In genomic region chr14:33791971-33792370, GRCh38 we compare ENCODE assay signal across 10 cellular contexts.
DNase-seq lines count a peak whose midpoint lies in the region; ATAC-seq and TF ChIP-seq lines count a peak whose summit lies in the region.
"Had no signal": no experiment of that assay in that cellular context is flagged by ENCODE, and none has a peak within 500 bp of the region (broad histone marks: within the 10 kb centered on the region; RNA-seq: fewer than 3 reads in every experiment).

No MANE protein-coding gene starts in this region.

- peak; percentile 84 for ATAC-seq in GM18505 (IDR thresholded peaks at IDR 0.05; ENCODE audit: unreplicated experiment)
- peak; percentile 83 for ATAC-seq in GM19463 (IDR thresholded peaks at IDR 0.05; ENCODE audit: unreplicated experiment)
- peak; percentile 59 for ATAC-seq in HG02981 (IDR thresholded peaks at IDR 0.05; ENCODE audit: unreplicated experiment)
- no peak for ATAC-seq in GM23338
- no peak for ATAC-seq in activated CD8-positive, alpha-beta T cell treated with anti-CD3 and anti-CD28 coated beads, Interleukin-2, amount 10 ng/mL, durations not matched to agents 7 days and 5 days

- H3K9me3 Mint-ChIP-seq in brain = peaks cover 0 to 11% (median 0%) of the 10 kb centered on the region in 5 experiments
- no peaks in the 10 kb centered on the region for H3K9me3 Mint-ChIP-seq in GM23338
- no peaks in the 10 kb centered on the region for H3K9me3 Mint-ChIP-seq in activated CD8-positive, alpha-beta T cell treated with anti-CD3 and anti-CD28 coated beads, Interleukin-2, amount 10 ng/mL, durations not matched to agents 7 days and 5 days (ENCODE audit: insufficient read depth)

- peaks cover 13% of the 10 kb centered on the region for H3K36me3 Mint-ChIP-seq in brain
- H3K36me3 Mint-ChIP-seq in GM23338 (ENCODE audit: low read depth) = no peaks in the 10 kb centered on the region
- no peaks in the 10 kb centered on the region for H3K36me3 Mint-ChIP-seq in activated CD8-positive, alpha-beta T cell treated with anti-CD3 and anti-CD28 coated beads, Interleukin-2, amount 10 ng/mL, durations not matched to agents 7 days and 5 days (ENCODE audit: low read depth)

- H3K27ac ChIP-seq in GM23338 (ENCODE audit: low read depth) = no peak overlapping the region
- H3K27ac ChIP-seq: C4-2B, esophagus squamous epithelium had no signal

- peaks cover 10% of the 10 kb centered on the region for H3K4me1 ChIP-seq in GM23338 (ENCODE audit: insufficient read depth)

- H3F3A ChIP-seq in GM23338 (replicated peaks; ENCODE audit: low read depth) = no peaks in the 10 kb centered on the region

- TF ChIP-seq CTCF in brain (conservative IDR thresholded peaks at IDR 0.05) (no peak), GM23338 (conservative IDR thresholded peaks at IDR 0.05; ENCODE audit: low read depth in 2 of 2) (no peak)

- H2AFZ ChIP-seq in GM23338 = no peak overlapping the region

- no peaks in the 10 kb centered on the region for H3K79me2 ChIP-seq in GM23338 (replicated peaks; ENCODE audit: insufficient read depth)

- H3K36me3 ChIP-seq in GM23338 (ENCODE audit: insufficient read depth) = no peaks in the 10 kb centered on the region
- H3K36me3 ChIP-seq: esophagus squamous epithelium had no signal

- no peak overlapping the region for H3K4me3 ChIP-seq in GM23338

- TF ChIP-seq POLR2A in GM18505 (IDR thresholded peaks at IDR 0.05; ENCODE audit: borderline replicate concordance, extremely low read depth, insufficient read depth, insufficient read length) = no peak

- H4K20me1 ChIP-seq in GM23338 (replicated peaks; ENCODE audit: insufficient read depth) = no peaks in the 10 kb centered on the region

- peaks cover 51% of the 10 kb centered on the region for H3K4me1 Mint-ChIP-seq in brain
- H3K4me1 Mint-ChIP-seq in GM23338 = peaks cover 26% of the 10 kb centered on the region
- peaks cover 17% of the 10 kb centered on the region for H3K4me1 Mint-ChIP-seq in activated CD8-positive, alpha-beta T cell treated with anti-CD3 and anti-CD28 coated beads, Interleukin-2, amount 10 ng/mL, durations not matched to agents 7 days and 5 days (ENCODE audit: low read depth)

- no peak overlapping the region for H3K4me2 ChIP-seq in GM23338

- DNase-seq in GM23338 (ENCODE audit: low spot score) (no peak), DMS79 (lab: John Stamatoyannopoulos, UW) (no peak)
- DNase-seq in stimulated activated CD4-positive, alpha-beta T cell treated with anti-CD3 and anti-CD28 coated beads, Interleukin-4, amount 100 ng/mL, for 1 hour = no peak
- no peak for DNase-seq in activated CD8-positive, alpha-beta T cell treated with anti-CD3 and anti-CD28 coated beads, Interleukin-2, amount 10 ng/mL, durations not matched to agents 7 days and 5 days
- DNase-seq: esophagus squamous epithelium had no signal

- POLR2A ChIA-PET in activated CD8-positive, alpha-beta T cell treated with anti-CD3 and anti-CD28 coated beads, Interleukin-2, amount 10 ng/mL, durations not matched to agents 7 days and 5 days (lab: Charles Lee) = interaction anchor here (0.6 kb wide), 1 partner anchor 508 kb away, joined by 3 read pairs; no protein-coding TSS in a partner anchor

- H3K27ac Mint-ChIP-seq in brain (peak overlapping the region in 4 of 5 experiments; percentile 22 to 91 (median 70)), GM23338 (no peak overlapping the region)
- no peak overlapping the region for H3K27ac Mint-ChIP-seq in activated CD8-positive, alpha-beta T cell treated with anti-CD3 and anti-CD28 coated beads, Interleukin-2, amount 10 ng/mL, durations not matched to agents 7 days and 5 days

- H3K9me2 ChIP-seq in GM23338 (ENCODE audit: insufficient read depth) = no peaks in the 10 kb centered on the region

- H3K4me3 Mint-ChIP-seq in brain (peak overlapping the region; percentile 25 to 49 (median 31)), GM23338 (no peak overlapping the region)
- H3K4me3 Mint-ChIP-seq in activated CD8-positive, alpha-beta T cell treated with anti-CD3 and anti-CD28 coated beads, Interleukin-2, amount 10 ng/mL, durations not matched to agents 7 days and 5 days = no peak overlapping the region

- CTCF ChIA-PET in activated CD8-positive, alpha-beta T cell treated with anti-CD3 and anti-CD28 coated beads, Interleukin-2, amount 10 ng/mL, durations not matched to agents 7 days and 5 days (lab: Charles Lee) = interaction anchor here (0.6 to 2.2 kb wide), 15 partner anchors 8 to 1866 kb away, joined by 3 to 24 read pairs (median 6); no protein-coding TSS in a partner anchor

- H3K27me3 Mint-ChIP-seq in brain (peaks cover 6% of the 10 kb centered on the region), GM23338 (ENCODE audit: insufficient read depth, low read depth, poor library complexity) (no peaks in the 10 kb centered on the region)
- peaks cover 11% of the 10 kb centered on the region for H3K27me3 Mint-ChIP-seq in activated CD8-positive, alpha-beta T cell treated with anti-CD3 and anti-CD28 coated beads, Interleukin-2, amount 10 ng/mL, durations not matched to agents 7 days and 5 days (ENCODE audit: low read depth)

- H3K27me3 ChIP-seq in GM23338 (ENCODE audit: insufficient read depth) = no peaks in the 10 kb centered on the region

TF ChIP-seq in GM23338, 12 proteins besides CTCF, POLR2A, EP300 and RAD21 (continues in another document):
- no peak for TF ChIP-seq REST (IDR thresholded peaks at IDR 0.05; ENCODE audit: unreplicated experiment)
- no peak for TF ChIP-seq EZH2 (IDR thresholded peaks at IDR 0.05; ENCODE audit: low read depth, unreplicated experiment)

Comparison
In these comparisons a context has a peak if more than half of its experiments do, and no peak if none do; other contexts are left out.
1. ATAC-seq: peak in GM18505 (single experiment), GM19463 (single experiment) and HG02981 (single experiment); none in GM23338 (single experiment) and activated CD8-positive, alpha-beta T cell treated with anti-CD3 and anti-CD28 coated beads, Interleukin-2, amount 10 ng/mL, durations not matched to agents 7 days and 5 days (single experiment).
2. H3K27ac Mint-ChIP-seq: peak in brain (4 of 5); none in GM23338 (single experiment) and activated CD8-positive, alpha-beta T cell treated with anti-CD3 and anti-CD28 coated beads, Interleukin-2, amount 10 ng/mL, durations not matched to agents 7 days and 5 days (single experiment).
3. H3K4me3 Mint-ChIP-seq: peak in brain (5 of 5); none in GM23338 (single experiment) and activated CD8-positive, alpha-beta T cell treated with anti-CD3 and anti-CD28 coated beads, Interleukin-2, amount 10 ng/mL, durations not matched to agents 7 days and 5 days (single experiment).